ENCODE assay signal across 1 cellular context in genomic region chr4:15001825-15002658, GRCh38.
TF ChIP-seq lines count a peak whose summit lies in the region.

TSS of gene CPEB2 (plus strand) at chr4:15002481. CDS start at chr4:15002674, 193 bp downstream.

TF ChIP-seq in K562, 482 proteins besides CTCF, POLR2A, EP300 and RAD21 (continued from another document and continues in another):
- TF ChIP-seq ZBTB49 (CRISPR knock-in tag; IDR thresholded peaks at IDR 0.05; ENCODE audit: borderline replicate concordance) = no peak
- no peak for TF ChIP-seq KAT2B (IDR thresholded peaks at IDR 0.05; ENCODE audit: low read depth, low read length)
- peak in 1 of 2 experiments; percentile 66 for TF ChIP-seq E2F6 (IDR thresholded peaks at IDR 0.05; ENCODE audit: borderline replicate concordance in 1 of 2, extremely low read depth in 1 of 2, insufficient read depth in 1 of 2, insufficient read length in 1 of 2, low read depth in 1 of 2, low read length in 1 of 2, poor library complexity in 1 of 2, severe bottlenecking in 1 of 2)
- TF ChIP-seq GMEB1 (CRISPR knock-in tag; IDR thresholded peaks at IDR 0.05) = peak; percentile 90
- peak; percentile 34; the same call in 1 of the 2 replicates for TF ChIP-seq KLF13 (tag; IDR thresholded peaks at IDR 0.05; ENCODE audit: borderline replicate concordance, low read depth)
- TF ChIP-seq ZNF449 (CRISPR knock-in tag; IDR thresholded peaks at IDR 0.05) = no peak
- peak; percentile 79 for TF ChIP-seq GABPA (tag; conservative IDR thresholded peaks at IDR 0.05; ENCODE audit: low read depth)
- TF ChIP-seq USF1 (CRISPR knock-in tag; IDR thresholded peaks at IDR 0.05) = no peak
- TF ChIP-seq HNRNPK (IDR thresholded peaks at IDR 0.05; ENCODE audit: low read depth, low read length, poor library complexity, severe bottlenecking) = peak; percentile 72
- TF ChIP-seq ETV6 (IDR thresholded peaks at IDR 0.05; ENCODE audit: borderline replicate concordance in 1 of 2, low read depth in 2 of 2, low read length in 1 of 2) = 0 out of 4 replicates have a peak, but pooled peaks of 1 of the 2 experiments have one; percentile 17
- TF ChIP-seq ETV6 (CRISPR knock-in tag; IDR thresholded peaks at IDR 0.05; ENCODE audit: borderline replicate concordance) = no peak
- peak; percentile 89 for TF ChIP-seq CGGBP1 (CRISPR knock-in tag; IDR thresholded peaks at IDR 0.05)
- TF ChIP-seq ZBED1 (IDR thresholded peaks at IDR 0.05) = peak; percentile 67; the same call in 1 of the 2 replicates
- TF ChIP-seq ETS1 (conservative IDR thresholded peaks at IDR 0.05; ENCODE audit: control insufficient read depth, low read depth, low read length) = peak; percentile 33; the same call in 1 of the 2 replicates
- TF ChIP-seq CHCHD3 (CRISPR knock-in tag; IDR thresholded peaks at IDR 0.05) = 0 out of 2 replicates have a peak, but pooled peaks have one; percentile 10
- 0 out of 2 replicates have a peak, but pooled peaks have one; percentile 53 for TF ChIP-seq RUNX1 (IDR thresholded peaks at IDR 0.05; ENCODE audit: low read depth)
- TF ChIP-seq SAFB2 (IDR thresholded peaks at IDR 0.05; ENCODE audit: borderline replicate concordance, low read depth, low read length, severe bottlenecking) = no peak
- peak; percentile 86 to 88 for TF ChIP-seq NRF1 (conservative IDR thresholded peaks at IDR 0.05 in 1 of 2, IDR thresholded peaks at IDR 0.05 in 1 of 2)
- TF ChIP-seq HNRNPLL (IDR thresholded peaks at IDR 0.05; ENCODE audit: low read depth, low read length, poor library complexity, severe bottlenecking) = peak; percentile 66
- TF ChIP-seq OTX1 (CRISPR knock-in tag; IDR thresholded peaks at IDR 0.05) = no peak
- TF ChIP-seq ZBTB11 (CRISPR knock-in tag; IDR thresholded peaks at IDR 0.05) = peak in 2 of 3 experiments; percentile 15 to 89; a peak in 3 of 6 replicates
- TF ChIP-seq CEBPB (tag; IDR thresholded peaks at IDR 0.05) = no peak
- TF ChIP-seq ZNF263 (CRISPR knock-in tag; IDR thresholded peaks at IDR 0.05; ENCODE audit: borderline replicate concordance) = peak; percentile 17; the same call in 1 of the 2 replicates
- peak; percentile 94 for TF ChIP-seq CREM (IDR thresholded peaks at IDR 0.05; ENCODE audit: low read depth)
- TF ChIP-seq ZNF197 (CRISPR knock-in tag; IDR thresholded peaks at IDR 0.05; ENCODE audit: low read depth) = peak; percentile 87
- TF ChIP-seq TEAD1 (CRISPR knock-in tag; IDR thresholded peaks at IDR 0.05) = peak in 1 of 2 experiments; percentile 52; a peak in 1 of 4 replicates
- peak; percentile 22; the same call in 1 of the 2 replicates for TF ChIP-seq ZNF589 (CRISPR knock-in tag; IDR thresholded peaks at IDR 0.05; ENCODE audit: low read depth)
- no peak for TF ChIP-seq GATAD2A (IDR thresholded peaks at IDR 0.05)
- no peak for TF ChIP-seq ZNF445 (CRISPR knock-in tag; IDR thresholded peaks at IDR 0.05; ENCODE audit: low read depth)
- TF ChIP-seq ZNF277 (CRISPR knock-in tag; IDR thresholded peaks at IDR 0.05; ENCODE audit: borderline replicate concordance) = no peak
- TF ChIP-seq ELF1 (tag; IDR thresholded peaks at IDR 0.05) = peak; percentile 61
- peak; percentile 84 to 90 for TF ChIP-seq MNT (conservative IDR thresholded peaks at IDR 0.05)
- TF ChIP-seq L3MBTL2 (IDR thresholded peaks at IDR 0.05) = peak; percentile 56; the same call in 1 of the 2 replicates
- TF ChIP-seq MYC (IDR thresholded peaks at IDR 0.05; ENCODE audit: low read depth, low read length) = peak; percentile 73
- peak; percentile 68; the same call in 1 of the 2 replicates for TF ChIP-seq MYC (CRISPR knock-in tag; IDR thresholded peaks at IDR 0.05; ENCODE audit: borderline replicate concordance, low read depth)
- TF ChIP-seq ESRRA (IDR thresholded peaks at IDR 0.05; ENCODE audit: borderline replicate concordance, low read depth) = no peak; the same call in 1 of the 2 replicates
- peak; percentile 45; the same call in 1 of the 2 replicates for TF ChIP-seq TARDBP (IDR thresholded peaks at IDR 0.05)
- TF ChIP-seq HDAC8 (tag; IDR thresholded peaks at IDR 0.05) = no peak
- peak; percentile 70 for TF ChIP-seq FIP1L1 (IDR thresholded peaks at IDR 0.05; ENCODE audit: low read depth, low read length, poor library complexity, severe bottlenecking)
- no peak for TF ChIP-seq MBD1 (CRISPR knock-in tag; IDR thresholded peaks at IDR 0.05)
